ENCODE assay signal across 13 cellular contexts in genomic region chr6:134363323-134364039, GRCh38. TPM values are rescaled to one million over a fixed set of nuclear protein-coding genes. Genes with fewer than 3 reads are reported as not detected.
DNase-seq lines count a peak whose midpoint lies in the region; ATAC-seq and TF ChIP-seq lines count a peak whose summit lies in the region.
"Had no signal": no experiment of that assay in that cellular context is flagged by ENCODE, and none has a peak within 500 bp of the region (broad histone marks: within the 10 kb centered on the region; RNA-seq: fewer than 3 reads in every experiment).

No MANE protein-coding gene starts in this region.

- WGBS in stomach, 5 donors, result 74 to 80% (median 77%) methylated on average over 2 of the region's 2 CpGs

- H3K36me3 ChIP-seq in Peyer's patch (no peaks in the 10 kb centered on the region), stomach (no peaks in the 10 kb centered on the region)
- H3K36me3 ChIP-seq: HAP-1, heart right ventricle had no signal

- no peak for ATAC-seq in HG03280 (IDR thresholded peaks at IDR 0.05; ENCODE audit: unreplicated experiment)
- ATAC-seq: heart right ventricle had no signal

- H3K4me3 ChIP-seq in AG09309 (ENCODE audit: control insufficient read depth, low read depth, low read length), result no peak overlapping the region
- no peak overlapping the region for H3K4me3 ChIP-seq in Peyer's patch
- H3K4me3 ChIP-seq in stomach, result no peak overlapping the region
- H3K4me3 ChIP-seq: HAP-1, heart right ventricle had no signal

- TF ChIP-seq POLR2A in Peyer's patch (IDR thresholded peaks at IDR 0.05), result no peak
- no peak for TF ChIP-seq POLR2A in stomach (IDR thresholded peaks at IDR 0.05)

- TF ChIP-seq CTCF in AG09309 (IDR thresholded peaks at IDR 0.05; ENCODE audit: control insufficient read depth, insufficient read depth, low read depth, low read length, missing control alignments) (no peak), Peyer's patch (IDR thresholded peaks at IDR 0.05) (no peak), stomach (IDR thresholded peaks at IDR 0.05) (no peak)

- H3K27me3 ChIP-seq in Peyer's patch, result no peaks in the 10 kb centered on the region
- H3K27me3 ChIP-seq in stomach, result no peaks in the 10 kb centered on the region
- H3K27me3 ChIP-seq: heart right ventricle had no signal

- DNase-seq in AG09309 (ENCODE audit: low read depth) (peak; percentile 41), HT1080 (ENCODE audit: low read depth) (peak; percentile 86), amniotic stem cell (lab: John Stamatoyannopoulos, UW) (peak; percentile 35), iris pigment epithelial cell (ENCODE audit: low read depth) (peak; percentile 87), Peyer's patch (no peak), stomach (no peak), T-helper 1 cell (no peak)
- DNase-seq: activated naive CD4-positive, alpha-beta T cell treated with anti-CD3 and anti-CD28 coated beads, Interleukin-2, amount 10 ng/mL, durations not matched to agents 7 days and 5 days; heart right ventricle; KBM-7 had no signal

- no peak overlapping the region for H3K27ac ChIP-seq in Peyer's patch
- H3K27ac ChIP-seq in stomach, result no peak overlapping the region
- H3K27ac ChIP-seq: C4-2B, heart right ventricle had no signal

- H3K9me3 ChIP-seq in Peyer's patch (no peaks in the 10 kb centered on the region), stomach (no peaks in the 10 kb centered on the region)
- H3K9me3 ChIP-seq: HAP-1, heart right ventricle had no signal

- intact Hi-C loops in stomach (cut with DNase I; ENCODE audit: low total_unique reads), result no loop called here

- no peak for TF ChIP-seq EP300 in stomach (IDR thresholded peaks at IDR 0.05)

- H3K4me1 ChIP-seq in Peyer's patch (no peaks in the 10 kb centered on the region), stomach (no peaks in the 10 kb centered on the region)
- H3K4me1 ChIP-seq: HAP-1 had no signal

RNA-seq across cellular contexts. Expression of gene SGK1, which starts 45.6 kb away (rescaled TPM):
- 128 and 169 TPM in 2 replicates for total RNA-seq in HT1080 (2014; rRNA removed; shearing (Covaris generic))
- polyA plus RNA-seq in HT1080 (2015; cell fraction: cytosol; rRNA removed), result 88.8 and 90.7 TPM in 2 replicates
- 384 and 418 TPM in 2 replicates for polyA plus RNA-seq in HT1080 (2015; cell fraction: nucleus; rRNA removed)
- total RNA-seq in Peyer's patch (1,000 to 10,000 TPM in 2 of 4 donors, 100 to 1,000 TPM in 2; 172 to 1,533 (median 978) TPM), stomach (100 to 1,000 TPM; 109 to 347 (median 252) TPM)
- polyA plus RNA-seq in stomach, result 100 to 1,000 TPM in 2 of 3 donors, 10 to 100 TPM in 1; 72.3 to 131 (median 111) TPM

Comparison
In these comparisons a context has a peak if more than half of its experiments do, and no peak if none do; other contexts are left out.
1. DNase-seq: peak in AG09309 (single experiment), HT1080 (single experiment), amniotic stem cell (single experiment) and iris pigment epithelial cell (single experiment); none in Peyer's patch (0 of 3), stomach (single experiment) and T-helper 1 cell (0 of 5).